Comparison of ENCODE assay signal across 17 cellular contexts in genomic region chr16:4052096-4052495, GRCh38.
A peak's percentile ranks its signal among the peaks of the same experiment; 100 is the strongest.
DNase-seq lines count a peak whose midpoint lies in the region; ATAC-seq and TF ChIP-seq lines count a peak whose summit lies in the region.
"Had no signal": no experiment of that assay in that cellular context is flagged by ENCODE, and none has a peak within 500 bp of the region (broad histone marks: within the 10 kb centered on the region; RNA-seq: fewer than 3 reads in every experiment).

No MANE protein-coding gene starts in this region.

- H3K9me3 Mint-ChIP-seq in MCF 10A (ENCODE audit: unreplicated experiment): no peaks in the 10 kb centered on the region
- H3K9me3 Mint-ChIP-seq in neural crest cell: no peaks in the 10 kb centered on the region

- H2AFZ ChIP-seq in mammary epithelial cell (ENCODE audit: low read depth, low read length): peak overlapping the region; percentile 48

- ATAC-seq in upper lobe of right lung (no peak), HG03469 (IDR thresholded peaks at IDR 0.05; ENCODE audit: unreplicated experiment) (no peak)
- ATAC-seq: activated CD4-positive, alpha-beta T cell treated with anti-CD3 and anti-CD28 coated beads for 36 hours had no signal

- H3K27ac ChIP-seq in breast epithelium: peak overlapping the region; percentile 83 to 84
- peak overlapping the region; percentile 56 for H3K27ac ChIP-seq in mammary epithelial cell (ENCODE audit: insufficient read depth, low read depth, low read length)
- H3K27ac ChIP-seq in upper lobe of right lung: peak overlapping the region; percentile 73
- H3K27ac ChIP-seq: C4-2B had no signal

- in situ Hi-C loops in mammary epithelial cell (cut with MboI; ENCODE audit: low sequenced_read_pairs in 2 of 2): no loop called here

- H3K4me3 ChIP-seq in breast epithelium (no peak overlapping the region), mammary epithelial cell (replicated peaks in 1 of 3; ENCODE audit: insufficient read depth in 1 of 3, low read depth in 2 of 3, low read length in 3 of 3) (no peak overlapping the region), upper lobe of right lung (no peak overlapping the region)

- H3K27me3 Mint-ChIP-seq in MCF 10A (ENCODE audit: insufficient read depth, unreplicated experiment): no peaks in the 10 kb centered on the region
- H3K27me3 Mint-ChIP-seq in neural crest cell (ENCODE audit: low read depth): no peaks in the 10 kb centered on the region
- H3K27me3 Mint-ChIP-seq: activated CD4-positive, alpha-beta T cell treated with anti-CD3 and anti-CD28 coated beads for 36 hours had no signal

- no peak overlapping the region for H3K9ac ChIP-seq in mammary epithelial cell (ENCODE audit: insufficient read depth, low read length)

- intact Hi-C loops in breast epithelium (cut with DNase I; ENCODE audit: low total_unique reads) (no loop called here), MCF 10A (cut with micrococcal nuclease) (loop anchor here (5.0 kb wide), 1 partner anchor 40 kb away; no protein-coding TSS in a partner anchor), mammary epithelial cell (cut with micrococcal nuclease) (loop anchor here (1.0 to 5.0 kb wide), 5 partner anchors 31 to 130 kb away; partner anchors contain the start of gene ADCY9), upper lobe of right lung (cut with DNase I) (loop anchor here (10.0 kb wide), 1 partner anchor 63 kb away; the partner anchor contains the start of gene ADCY9)

- H4K20me1 ChIP-seq in mammary epithelial cell (ENCODE audit: insufficient read depth, low read length): no peaks in the 10 kb centered on the region

- dilution Hi-C loops in mammary epithelial cell (cut with HindIII; ENCODE audit: low sequenced_read_pairs): no loop called here

- POLR2A ChIA-PET in MCF 10A (lab: Yijun Ruan, JAX): interaction anchor here (0.7 to 1.2 kb wide), 5 partner anchors 11 to 202 kb away, joined by 3 read pairs; no protein-coding TSS in a partner anchor

- TF ChIP-seq CTCF in breast epithelium (IDR thresholded peaks at IDR 0.05): no peak
- TF ChIP-seq CTCF in MCF 10A (IDR thresholded peaks at IDR 0.05; ENCODE audit: unreplicated experiment): no peak
- TF ChIP-seq CTCF in mammary epithelial cell (conservative IDR thresholded peaks at IDR 0.05 in 1 of 2, IDR thresholded peaks at IDR 0.05 in 1 of 2; ENCODE audit: extremely low read depth in 1 of 2, insufficient read depth in 1 of 2, low read depth in 1 of 2, low read length in 2 of 2): no peak
- no peak for TF ChIP-seq CTCF in neural crest cell (conservative IDR thresholded peaks at IDR 0.05)
- TF ChIP-seq CTCF in upper lobe of right lung (IDR thresholded peaks at IDR 0.05): no peak

- H3K36me3 ChIP-seq in breast epithelium: no peaks in the 10 kb centered on the region
- H3K36me3 ChIP-seq in mammary epithelial cell (ENCODE audit: insufficient read depth, low read length): no peaks in the 10 kb centered on the region
- H3K36me3 ChIP-seq in upper lobe of right lung: no peaks in the 10 kb centered on the region

- H3K4me1 ChIP-seq in breast epithelium (peaks cover 0 to 3% of the 10 kb centered on the region in 2 donors), mammary epithelial cell (ENCODE audit: insufficient read depth, low read length) (peaks cover 31% of the 10 kb centered on the region), upper lobe of right lung (peaks cover 35% of the 10 kb centered on the region)

- H3K27me3 ChIP-seq in breast epithelium: no peaks in the 10 kb centered on the region
- no peaks in the 10 kb centered on the region for H3K27me3 ChIP-seq in mammary epithelial cell (ENCODE audit: insufficient read depth, low read length)
- no peaks in the 10 kb centered on the region for H3K27me3 ChIP-seq in upper lobe of right lung

- H3K4me3 Mint-ChIP-seq in MCF 10A (ENCODE audit: unreplicated experiment): no peak overlapping the region
- H3K4me3 Mint-ChIP-seq in neural crest cell: peak overlapping the region; percentile 11
- H3K4me3 Mint-ChIP-seq: activated CD4-positive, alpha-beta T cell treated with anti-CD3 and anti-CD28 coated beads for 36 hours had no signal

- H3K9me3 ChIP-seq in breast epithelium (no peaks in the 10 kb centered on the region), mammary epithelial cell (replicated peaks; ENCODE audit: insufficient read depth, low read length) (no peaks in the 10 kb centered on the region), upper lobe of right lung (no peaks in the 10 kb centered on the region)

- 17% methylated on average over 13 of the region's 14 CpGs for WGBS in mammary epithelial cell (ENCODE audit: low coverage, missing lambda C conversion rate)

- CTCF ChIA-PET in MCF 10A (lab: Yijun Ruan, JAX) (no interaction called here), mammary epithelial cell (lab: Charles Lee; ENCODE audit: low non-redundant PET) (interaction anchor here (0.6 kb wide), 1 partner anchor 202 kb away, joined by 3 read pairs; no protein-coding TSS in a partner anchor)

- H3K4me1 Mint-ChIP-seq in MCF 10A (ENCODE audit: insufficient read depth, unreplicated experiment): peaks cover 31% of the 10 kb centered on the region
- peaks cover 41% of the 10 kb centered on the region for H3K4me1 Mint-ChIP-seq in neural crest cell

- H3K27ac Mint-ChIP-seq in MCF 10A (ENCODE audit: low read depth, unreplicated experiment): no peak overlapping the region
- no peak overlapping the region for H3K27ac Mint-ChIP-seq in neural crest cell (ENCODE audit: unreplicated experiment)
- H3K27ac Mint-ChIP-seq: activated CD4-positive, alpha-beta T cell treated with anti-CD3 and anti-CD28 coated beads for 36 hours had no signal

- BruUV-seq in MCF 10A (replicated peaks; lab: Mats Ljungman, UMichigan) (no TSS peak), mammary epithelial cell (replicated peaks; lab: Mats Ljungman, UMichigan) (no TSS peak)

- no peak for DNase-seq in breast epithelium (ENCODE audit: low spot score in 2 of 2)
- no peak for DNase-seq in MCF 10A (ENCODE audit: unreplicated experiment)
- peak; percentile 2 for DNase-seq in mammary epithelial cell
- DNase-seq in neural crest cell (ENCODE audit: low read depth, low spot score): no peak
- DNase-seq in upper lobe of right lung: no peak
- no peak for DNase-seq in midbrain (lab: John Stamatoyannopoulos, UW)
- DNase-seq in activated naive CD4-positive, alpha-beta T cell treated with Interleukin-2 at 50 U/mL for 16 hours: no peak
- DNase-seq: activated CD4-positive, alpha-beta T cell treated with anti-CD3 and anti-CD28 coated beads for 36 hours; activated effector memory CD4-positive, alpha-beta T cell treated with Interleukin-2 at 50 U/mL for 16 hours; effector CD8-positive, alpha-beta T cell; hippocampal formation; kidney; NCI-H1105 treated with DMSO at 0.1 percent for 48 hours; NCI-H748 treated with DMSO at 0.1 percent for 48 hours; stimulated activated CD4-positive, alpha-beta T cell treated with anti-CD3 and anti-CD28 coated beads, Interleukin-2, amount 100 ng/mL, for 48 hours had no signal

- no peaks in the 10 kb centered on the region for H3K36me3 Mint-ChIP-seq in MCF 10A (ENCODE audit: insufficient read depth, unreplicated experiment)
- H3K36me3 Mint-ChIP-seq in neural crest cell (ENCODE audit: low read depth): peaks cover 2% of the 10 kb centered on the region

- H3K79me2 ChIP-seq in mammary epithelial cell (ENCODE audit: insufficient read depth, low read length): no peaks in the 10 kb centered on the region

- H3K4me2 ChIP-seq in mammary epithelial cell (ENCODE audit: insufficient read depth, low read depth, low read length): peak overlapping the region; percentile 51

- no peak for TF ChIP-seq POLR2A in breast epithelium (IDR thresholded peaks at IDR 0.05)
